Comparison of ENCODE assay signal across 1 cellular context in the genomic region with DNA sequence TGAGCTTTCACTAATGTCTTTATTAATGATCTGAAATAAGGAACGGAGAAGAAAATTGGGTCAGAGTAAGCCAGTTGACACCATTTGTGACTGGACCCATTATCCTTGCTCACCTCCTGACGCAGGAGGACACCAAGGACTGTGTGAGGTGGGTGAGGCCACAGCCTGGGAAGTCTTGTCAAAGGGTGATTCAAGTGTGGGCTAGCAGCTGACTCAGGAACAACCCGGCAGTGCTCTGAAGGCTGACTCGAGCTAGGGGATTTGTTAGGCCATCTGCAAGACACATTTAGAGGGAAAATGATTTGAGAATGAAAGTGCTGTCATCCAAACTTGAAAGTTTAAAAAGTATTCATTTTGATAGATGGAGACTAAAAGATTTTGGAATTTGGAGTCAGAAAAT.
TF ChIP-seq lines count a peak whose summit lies in the region.

No MANE protein-coding gene starts in this region.

TF ChIP-seq in WTC11, 78 proteins besides CTCF, POLR2A, EP300 and RAD21 (continued from another document):
- TF ChIP-seq, protein P1, sequence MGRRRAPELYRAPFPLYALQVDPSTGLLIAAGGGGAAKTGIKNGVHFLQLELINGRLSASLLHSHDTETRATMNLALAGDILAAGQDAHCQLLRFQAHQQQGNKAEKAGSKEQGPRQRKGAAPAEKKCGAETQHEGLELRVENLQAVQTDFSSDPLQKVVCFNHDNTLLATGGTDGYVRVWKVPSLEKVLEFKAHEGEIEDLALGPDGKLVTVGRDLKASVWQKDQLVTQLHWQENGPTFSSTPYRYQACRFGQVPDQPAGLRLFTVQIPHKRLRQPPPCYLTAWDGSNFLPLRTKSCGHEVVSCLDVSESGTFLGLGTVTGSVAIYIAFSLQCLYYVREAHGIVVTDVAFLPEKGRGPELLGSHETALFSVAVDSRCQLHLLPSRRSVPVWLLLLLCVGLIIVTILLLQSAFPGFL (CRISPR knock-in tag; IDR thresholded peaks at IDR 0.05; ENCODE audit: borderline replicate concordance) = no peak
- TF ChIP-seq TEAD4 (CRISPR knock-in tag; IDR thresholded peaks at IDR 0.05) (no peak), ATF1 (CRISPR knock-in tag; IDR thresholded peaks at IDR 0.05) (no peak), FOXJ3 (CRISPR knock-in tag; IDR thresholded peaks at IDR 0.05; ENCODE audit: borderline replicate concordance) (no peak)
- TF ChIP-seq, protein P2, sequence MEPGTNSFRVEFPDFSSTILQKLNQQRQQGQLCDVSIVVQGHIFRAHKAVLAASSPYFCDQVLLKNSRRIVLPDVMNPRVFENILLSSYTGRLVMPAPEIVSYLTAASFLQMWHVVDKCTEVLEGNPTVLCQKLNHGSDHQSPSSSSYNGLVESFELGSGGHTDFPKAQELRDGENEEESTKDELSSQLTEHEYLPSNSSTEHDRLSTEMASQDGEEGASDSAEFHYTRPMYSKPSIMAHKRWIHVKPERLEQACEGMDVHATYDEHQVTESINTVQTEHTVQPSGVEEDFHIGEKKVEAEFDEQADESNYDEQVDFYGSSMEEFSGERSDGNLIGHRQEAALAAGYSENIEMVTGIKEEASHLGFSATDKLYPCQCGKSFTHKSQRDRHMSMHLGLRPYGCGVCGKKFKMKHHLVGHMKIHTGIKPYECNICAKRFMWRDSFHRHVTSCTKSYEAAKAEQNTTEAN (CRISPR knock-in tag; IDR thresholded peaks at IDR 0.05) = no peak
- TF ChIP-seq, protein P3, sequence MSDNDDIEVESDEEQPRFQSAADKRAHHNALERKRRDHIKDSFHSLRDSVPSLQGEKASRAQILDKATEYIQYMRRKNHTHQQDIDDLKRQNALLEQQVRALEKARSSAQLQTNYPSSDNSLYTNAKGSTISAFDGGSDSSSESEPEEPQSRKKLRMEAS (CRISPR knock-in tag; IDR thresholded peaks at IDR 0.05) = no peak
